ENCODE assay signal across 2 cellular contexts in genomic region chr15:56631765-56632164, GRCh38.
TF ChIP-seq lines count a peak whose summit lies in the region.

No MANE protein-coding gene starts in this region.

TF ChIP-seq in endothelial cell of umbilical vein, 7 proteins besides CTCF, POLR2A, EP300 and RAD21 (continued from another document):
- TF ChIP-seq EZH2 (IDR thresholded peaks at IDR 0.05; ENCODE audit: borderline replicate concordance, low read depth, low read length, severe bottlenecking) (no peak), FOS (IDR thresholded peaks at IDR 0.05; ENCODE audit: borderline replicate concordance, insufficient read depth, low read length) (no peak), MAX (IDR thresholded peaks at IDR 0.05; ENCODE audit: insufficient read depth, insufficient read length) (no peak), MYC (IDR thresholded peaks at IDR 0.05; ENCODE audit: low read depth, low read length) (no peak)

TF ChIP-seq in SK-N-SH, 30 proteins besides CTCF, POLR2A, EP300 and RAD21:
- TF ChIP-seq RXRA (IDR thresholded peaks at IDR 0.05; ENCODE audit: borderline replicate concordance, low read depth) (no peak), SIN3A (IDR thresholded peaks at IDR 0.05; ENCODE audit: borderline replicate concordance, low read depth, low read length) (no peak), CHD2 (IDR thresholded peaks at IDR 0.05; ENCODE audit: low read length, partially characterized antibody) (no peak), TAF1 (IDR thresholded peaks at IDR 0.05; ENCODE audit: borderline replicate concordance, low read depth, low read length) (no peak), FOSL2 (IDR thresholded peaks at IDR 0.05; ENCODE audit: borderline replicate concordance, low read depth) (no peak), USF1 (IDR thresholded peaks at IDR 0.05; ENCODE audit: borderline replicate concordance, low read depth) (no peak), TEAD4 (IDR thresholded peaks at IDR 0.05; ENCODE audit: borderline replicate concordance, insufficient read depth) (no peak), REST (IDR thresholded peaks at IDR 0.05; ENCODE audit: low read depth, low read length) (no peak)
